In the genomic region with DNA sequence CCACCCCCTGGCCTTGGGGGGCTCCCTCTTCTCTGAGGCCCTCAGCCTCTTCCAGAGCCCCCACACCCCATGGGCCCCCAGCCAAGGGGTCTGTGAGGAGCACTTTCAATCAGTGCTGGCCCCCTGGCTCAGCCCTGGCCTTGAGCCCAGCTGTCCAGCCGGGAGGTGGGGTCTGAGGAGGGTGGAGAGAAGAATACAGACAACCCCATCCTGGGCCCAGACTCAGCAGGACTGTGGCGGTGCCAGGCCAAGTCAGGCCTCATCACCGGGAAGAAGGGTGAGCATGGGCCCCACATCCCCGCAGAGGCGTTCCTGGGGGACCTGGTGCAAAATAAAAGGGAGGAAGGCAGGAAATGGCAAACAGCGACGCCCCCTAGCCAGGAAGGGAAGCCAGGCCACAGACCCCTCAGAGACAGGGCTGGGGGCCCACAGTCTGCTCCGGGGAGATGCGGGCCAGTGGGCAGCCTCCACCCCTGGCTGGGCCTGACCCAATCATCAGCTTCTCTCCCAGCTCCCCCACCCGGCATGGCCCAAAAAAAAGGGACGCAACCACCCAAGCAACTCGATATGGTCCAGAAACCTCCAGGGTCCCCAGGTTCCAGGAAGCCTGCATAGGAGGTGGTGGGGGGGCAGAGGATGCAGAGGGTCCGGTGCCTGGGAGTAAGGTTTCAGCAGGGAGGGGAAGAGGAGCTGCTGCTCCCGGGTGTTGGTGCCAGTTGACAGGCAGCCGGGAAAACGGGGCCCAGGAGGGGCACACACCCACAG, we compare ENCODE assay signal across 13 cellular contexts. TPM values are rescaled to one million over a fixed set of nuclear protein-coding genes. Genes with fewer than 3 reads are reported as not detected.
DNase-seq lines count a peak whose midpoint lies in the region; ATAC-seq and TF ChIP-seq lines count a peak whose summit lies in the region.
"Had no signal": no experiment of that assay in that cellular context is flagged by ENCODE, and none has a peak within 500 bp of the region (broad histone marks: within the 10 kb centered on the region; RNA-seq: fewer than 3 reads in every experiment).

No MANE protein-coding gene starts in this region.

- peaks cover 11% of the 10 kb centered on the region for H3K36me3 Mint-ChIP-seq in brain
- H3K36me3 Mint-ChIP-seq in stimulated activated naive B cell treated with anti-CD40 and anti-IgM and Interleukin-4, amounts not matched to agents 10 μg/mL and 1 μg/mL and 100 μg/mL, for 72 hours, result no peaks in the 10 kb centered on the region

- peaks cover 12% of the 10 kb centered on the region for H3K27me3 Mint-ChIP-seq in brain
- H3K27me3 Mint-ChIP-seq in stimulated activated naive B cell treated with anti-CD40 and anti-IgM and Interleukin-4, amounts not matched to agents 10 μg/mL and 1 μg/mL and 100 μg/mL, for 72 hours, result peaks cover 20 to 34% of the 10 kb centered on the region in 2 donors

- H3K4me2 ChIP-seq in mesenchymal stem cell (ENCODE audit: low read length, poor library complexity, severe bottlenecking), result peak overlapping the region; percentile 2

- H2BK5ac ChIP-seq in mesenchymal stem cell (ENCODE audit: low read depth, low read length, poor library complexity, severe bottlenecking), result no peak overlapping the region

- H3K9ac ChIP-seq in mesenchymal stem cell (ENCODE audit: low read length), result peak overlapping the region; percentile 15

- peak overlapping the region; percentile 19 for H3K27ac ChIP-seq in mesenchymal stem cell (ENCODE audit: low read length, poor library complexity, severe bottlenecking)
- H3K27ac ChIP-seq: C4-2B had no signal

- H3K4me3 ChIP-seq in H7 (ENCODE audit: insufficient read depth, low read depth, low read length) (no peak overlapping the region), mesenchymal stem cell (ENCODE audit: insufficient read depth in 1 of 2, low read depth in 1 of 2, low read length in 2 of 2) (no peak overlapping the region)

- WGBS in mesenchymal stem cell, result 57% methylated on average over 12 of the region's 16 CpGs

- H3K4me1 Mint-ChIP-seq in brain, result peaks cover 89% of the 10 kb centered on the region
- H3K4me1 Mint-ChIP-seq in stimulated activated naive B cell treated with anti-CD40 and anti-IgM and Interleukin-4, amounts not matched to agents 10 μg/mL and 1 μg/mL and 100 μg/mL, for 72 hours, result peaks cover 21 to 36% of the 10 kb centered on the region in 2 donors

- peak overlapping the region; percentile 33 for H4K8ac ChIP-seq in mesenchymal stem cell (ENCODE audit: low read length)

- peak; percentile 76 for DNase-seq in H7
- no peak for DNase-seq in mesenchymal stem cell
- DNase-seq in stimulated activated naive B cell treated with anti-CD40 and anti-IgM and Interleukin-4, amounts not matched to agents 10 μg/mL and 1 μg/mL and 100 μg/mL, for 72 hours, result no peak
- DNase-seq in AG08396 (ENCODE audit: low spot score), result no peak
- no peak for DNase-seq in GM10266 (ENCODE audit: extremely low spot score)
- DNase-seq: activated CD4-positive, alpha-beta T cell treated with anti-CD3 and anti-CD28 coated beads, Interleukin-2, amount 50 U/mL, for 48 hours; activated naive CD4-positive, alpha-beta T cell treated with anti-CD3 and anti-CD28 coated beads for 36 hours; NCI-H526; stimulated activated naive CD4-positive, alpha-beta T cell had no signal

- peak overlapping the region; percentile 85 for H2AK5ac ChIP-seq in mesenchymal stem cell (ENCODE audit: low read length, severe bottlenecking)

- H3K9me3 Mint-ChIP-seq in brain, result peaks cover 0 to 6% (median 0%) of the 10 kb centered on the region in 5 experiments
- no peaks in the 10 kb centered on the region for H3K9me3 Mint-ChIP-seq in stimulated activated naive B cell treated with anti-CD40 and anti-IgM and Interleukin-4, amounts not matched to agents 10 μg/mL and 1 μg/mL and 100 μg/mL, for 72 hours
- H3K9me3 Mint-ChIP-seq: activated naive CD4-positive, alpha-beta T cell treated with anti-CD3 and anti-CD28 coated beads for 36 hours had no signal

- H3K14ac ChIP-seq in mesenchymal stem cell (ENCODE audit: low read length in 2 of 2), result no peak overlapping the region

- ATAC-seq in stimulated activated naive B cell treated with anti-CD40 and anti-IgM and Interleukin-4, amounts not matched to agents 10 μg/mL and 1 μg/mL and 100 μg/mL, for 72 hours (replicated peaks), result peak; percentile 17 to 22
- no peak for ATAC-seq in GM18498 (IDR thresholded peaks at IDR 0.05; ENCODE audit: unreplicated experiment)
- ATAC-seq in GM18907 (IDR thresholded peaks at IDR 0.05; ENCODE audit: unreplicated experiment), result no peak

- no peak overlapping the region for H3K23ac ChIP-seq in mesenchymal stem cell (ENCODE audit: low read length in 2 of 2)

- H3K36me3 ChIP-seq in H7 (replicated peaks; ENCODE audit: control insufficient read depth, insufficient read depth, low read length) (no peaks in the 10 kb centered on the region; the same call in 1 of the 2 replicates), mesenchymal stem cell (ENCODE audit: control insufficient read depth in 1 of 2, insufficient read depth in 2 of 2, low read depth in 1 of 2, low read length in 2 of 2) (no peaks in the 10 kb centered on the region)

- H3K79me1 ChIP-seq in mesenchymal stem cell (replicated peaks; ENCODE audit: low read length, poor library complexity, severe bottlenecking), result peaks cover 18% of the 10 kb centered on the region

- H2BK15ac ChIP-seq in mesenchymal stem cell (ENCODE audit: low read depth, poor library complexity, severe bottlenecking), result peak overlapping the region; percentile 82

- peak overlapping the region; percentile 23 to 86 for H3K18ac ChIP-seq in mesenchymal stem cell (ENCODE audit: low read depth in 1 of 2, low read length in 2 of 2)

- H3K9me3 ChIP-seq in mesenchymal stem cell (ENCODE audit: control insufficient read depth, low read length), result no peaks in the 10 kb centered on the region

- no peak overlapping the region for H2AFZ ChIP-seq in mesenchymal stem cell (ENCODE audit: low read depth, low read length)

- H3K4me3 Mint-ChIP-seq in brain, result peak overlapping the region; percentile 45 to 76 (median 66)
- H3K4me3 Mint-ChIP-seq in stimulated activated naive B cell treated with anti-CD40 and anti-IgM and Interleukin-4, amounts not matched to agents 10 μg/mL and 1 μg/mL and 100 μg/mL, for 72 hours, result no peak overlapping the region
- H3K4me3 Mint-ChIP-seq: activated naive CD4-positive, alpha-beta T cell treated with anti-CD3 and anti-CD28 coated beads for 36 hours had no signal

- peaks cover 37% of the 10 kb centered on the region for H3K4me1 ChIP-seq in mesenchymal stem cell (ENCODE audit: control insufficient read depth, insufficient read depth, low read depth, low read length)

- peak overlapping the region in 1 of 2 experiments; percentile 68 for H2BK12ac ChIP-seq in mesenchymal stem cell (ENCODE audit: low read length in 2 of 2)

- peak overlapping the region; percentile 80 to 97 (median 85) for H3K27ac Mint-ChIP-seq in brain
- H3K27ac Mint-ChIP-seq in stimulated activated naive B cell treated with anti-CD40 and anti-IgM and Interleukin-4, amounts not matched to agents 10 μg/mL and 1 μg/mL and 100 μg/mL, for 72 hours, result no peak overlapping the region
- H3K27ac Mint-ChIP-seq: activated naive CD4-positive, alpha-beta T cell treated with anti-CD3 and anti-CD28 coated beads for 36 hours had no signal

- no peak overlapping the region for H2BK120ac ChIP-seq in mesenchymal stem cell (ENCODE audit: low read depth, low read length)

- peak overlapping the region; percentile 48 for H4K91ac ChIP-seq in mesenchymal stem cell (ENCODE audit: low read length)

- H3K4ac ChIP-seq in mesenchymal stem cell (ENCODE audit: low read depth in 1 of 2, low read length in 2 of 2), result peak overlapping the region; percentile 33 to 67

- no peak for TF ChIP-seq CTCF in brain (conservative IDR thresholded peaks at IDR 0.05)
- no peak for TF ChIP-seq CTCF in GM10266 (IDR thresholded peaks at IDR 0.05; ENCODE audit: control insufficient read depth, insufficient read depth, low read depth, missing control alignments)

- H3K27me3 ChIP-seq in H7 (ENCODE audit: control insufficient read depth, insufficient read depth, low read length), result no peaks in the 10 kb centered on the region
- peaks cover 10 to 15% of the 10 kb centered on the region in 2 experiments for H3K27me3 ChIP-seq in mesenchymal stem cell (ENCODE audit: control insufficient read depth in 1 of 2, insufficient read depth in 1 of 2, low read length in 2 of 2)

RNA-seq across cellular contexts. Expression of a gene that starts 20.6 kb away (rescaled TPM):
- 42.9 and 43.6 TPM in 2 replicates for total RNA-seq in H7 (2014; rRNA removed; shearing (Covaris generic))
- polyA plus RNA-seq in brain (ENCODE audit: insufficient read depth, low read depth, low replicate concordance), result 32.7 TPM
- polyA plus RNA-seq in mesenchymal stem cell (2013, experiment 1 of 2), result 1.4 TPM
- 1.6 TPM for polyA plus RNA-seq in mesenchymal stem cell (2013, experiment 2 of 2)

Comparison
In these comparisons a context has a peak if more than half of its experiments do, and no peak if none do; other contexts are left out.
1. H3K4me3 Mint-ChIP-seq: peak in brain (5 of 5); none in stimulated activated naive B cell treated with anti-CD40 and anti-IgM and Interleukin-4, amounts not matched to agents 10 μg/mL and 1 μg/mL and 100 μg/mL, for 72 hours (0 of 2).
2. ATAC-seq: peak in stimulated activated naive B cell treated with anti-CD40 and anti-IgM and Interleukin-4, amounts not matched to agents 10 μg/mL and 1 μg/mL and 100 μg/mL, for 72 hours (2 of 2); none in GM18498 (single experiment) and GM18907 (single experiment).